19 cellular contexts compared by ENCODE assay signal in genomic region chr9:116900007-116900367, GRCh38.
DNase-seq lines count a peak whose midpoint lies in the region; ATAC-seq and TF ChIP-seq lines count a peak whose summit lies in the region.
"Had no signal": no experiment of that assay in that cellular context is flagged by ENCODE, and none has a peak within 500 bp of the region (broad histone marks: within the 10 kb centered on the region; RNA-seq: fewer than 3 reads in every experiment).

No MANE protein-coding gene starts in this region.

- no peaks in the 10 kb centered on the region for H3F3A ChIP-seq in PC-3 (ENCODE audit: low read length, unreplicated experiment)

- no peak overlapping the region for H3K4me2 ChIP-seq in IMR-90 (ENCODE audit: low read depth, low read length)
- H3K4me2 ChIP-seq in PC-3 (ENCODE audit: low read length), result no peak overlapping the region

- peaks cover 5% of the 10 kb centered on the region for H3K9me3 ChIP-seq in IMR-90 (ENCODE audit: control insufficient read depth, insufficient read depth, low read length)
- peaks cover 16% of the 10 kb centered on the region for H3K9me3 ChIP-seq in SJCRH30 (replicated peaks)
- H3K9me3 ChIP-seq in PC-3 (ENCODE audit: low read length), result no peaks in the 10 kb centered on the region
- H3K9me3 ChIP-seq: BE2C, HAP-1 had no signal

- no peak overlapping the region for H2BK15ac ChIP-seq in IMR-90 (ENCODE audit: low read depth, low read length)

- no peak overlapping the region for H3K23ac ChIP-seq in IMR-90 (ENCODE audit: low read depth, low read length)

- dilution Hi-C loops in IMR-90 (cut with HindIII; ENCODE audit: low sequenced_read_pairs, unreplicated experiment), result no loop called here

- no peaks in the 10 kb centered on the region for H3K9me1 ChIP-seq in IMR-90 (ENCODE audit: insufficient read depth, low read length)

- no peak overlapping the region for H4K5ac ChIP-seq in IMR-90 (ENCODE audit: low read depth, low read length)

- H2AFZ ChIP-seq in IMR-90 (replicated peaks; ENCODE audit: low read length, poor library complexity), result no peak overlapping the region
- H2AFZ ChIP-seq in PC-3 (ENCODE audit: low read length), result no peak overlapping the region

- intact Hi-C loops in IMR-90 (cut with micrococcal nuclease) (no loop called here), PC-3 (cut with micrococcal nuclease) (no loop called here)

- H3K9me3 Mint-ChIP-seq in endothelial cell (ENCODE audit: unreplicated experiment), result no peaks in the 10 kb centered on the region
- H3K9me3 Mint-ChIP-seq in activated T-cell treated with anti-CD3 and anti-CD28 coated beads, Interleukin-2, amount 50 U/mL, for 72 hours, result peaks cover 9 to 12% of the 10 kb centered on the region in 2 donors

- H3K4me1 ChIP-seq in IMR-90 (ENCODE audit: control insufficient read depth, insufficient read depth, low read length) (no peaks in the 10 kb centered on the region), SJCRH30 (peaks cover 30% of the 10 kb centered on the region), PC-3 (ENCODE audit: insufficient read depth, low read length) (peaks cover 5% of the 10 kb centered on the region; the same call in 1 of the 2 replicates)
- H3K4me1 ChIP-seq: BE2C, HAP-1 had no signal

- H3K27ac ChIP-seq in IMR-90 (ENCODE audit: insufficient read depth, low read length) (no peak overlapping the region), SJCRH30 (peak overlapping the region; percentile 17; the same call in 1 of the 2 replicates), PC-3 (ENCODE audit: low read length) (no peak overlapping the region)

- no peaks in the 10 kb centered on the region for H3K79me2 ChIP-seq in PC-3 (ENCODE audit: low read length)

- no peak overlapping the region for H2AK5ac ChIP-seq in IMR-90 (ENCODE audit: low read depth, low read length)

- no peak overlapping the region for H4K8ac ChIP-seq in IMR-90 (ENCODE audit: low read depth in 2 of 2, low read length in 2 of 2)

- H3K14ac ChIP-seq in IMR-90 (replicated peaks; ENCODE audit: low read depth, low read length), result no peak overlapping the region

- H3K4me3 Mint-ChIP-seq in endothelial cell (ENCODE audit: unreplicated experiment), result no peak overlapping the region
- H3K4me3 Mint-ChIP-seq in activated T-cell treated with anti-CD3 and anti-CD28 coated beads, Interleukin-2, amount 50 U/mL, for 72 hours, result no peak overlapping the region
- H3K4me3 Mint-ChIP-seq: CD4-positive, CD25-positive, alpha-beta regulatory T cell; CD8-positive, alpha-beta memory T cell; IgD-negative memory B cell had no signal

- H2BK5ac ChIP-seq in IMR-90 (ENCODE audit: low read depth, low read length, poor library complexity, severe bottlenecking), result peak overlapping the region; percentile 47

- ATAC-seq in IMR-90 (ENCODE audit: low read depth) (no peak), PC-3 (no peak)
- no peak for ATAC-seq in activated T-cell treated with anti-CD3 and anti-CD28 coated beads, Interleukin-2, amount 50 U/mL, for 72 hours (replicated peaks in 1 of 2)

- no peaks in the 10 kb centered on the region for H3K9me2 ChIP-seq in PC-3 (replicated peaks; ENCODE audit: low read length)

- no peak overlapping the region for H2AK9ac ChIP-seq in IMR-90 (replicated peaks; ENCODE audit: low read depth, low read length, poor library complexity)

- in situ Hi-C loops in IMR-90 (cut with MboI; ENCODE audit: low sequenced_read_pairs), result no loop called here

- H3K4me1 Mint-ChIP-seq in endothelial cell (ENCODE audit: unreplicated experiment), result peaks cover 11% of the 10 kb centered on the region
- no peaks in the 10 kb centered on the region for H3K4me1 Mint-ChIP-seq in activated T-cell treated with anti-CD3 and anti-CD28 coated beads, Interleukin-2, amount 50 U/mL, for 72 hours (ENCODE audit: low read depth)
- H3K4me1 Mint-ChIP-seq: CD4-positive, CD25-positive, alpha-beta regulatory T cell; CD8-positive, alpha-beta memory T cell; IgD-negative memory B cell had no signal

- DNase-seq in IMR-90 (no peak), SJCRH30 (no peak), endothelial cell (ENCODE audit: low spot score) (no peak), NCI-H2171 (lab: John Stamatoyannopoulos, UW) (no peak), PC-3 (no peak)
- DNase-seq in activated T-cell treated with anti-CD3 and anti-CD28 coated beads, Interleukin-2, amount 50 U/mL, for 72 hours, result no peak
- no peak for DNase-seq in activated naive CD4-positive, alpha-beta T cell (lab: John Stamatoyannopoulos, UW)
- DNase-seq: BE2C; C1 segment of cervical spinal cord; CD4-positive, CD25-positive, alpha-beta regulatory T cell; CD8-positive, alpha-beta memory T cell; COR-L47; DMS 273 treated with DMSO at 0.1 percent for 48 hours; DMS53; DND-41; GOT3; KBM-7 had no signal

- CTCF ChIA-PET in IMR-90 (lab: Yijun Ruan, JAX), result no interaction called here
- CTCF ChIA-PET in PC-3 (lab: Charles Lee), result no interaction called here

- H4K20me1 ChIP-seq in IMR-90 (ENCODE audit: insufficient read depth, low read length), result no peaks in the 10 kb centered on the region
- no peaks in the 10 kb centered on the region for H4K20me1 ChIP-seq in PC-3 (ENCODE audit: low read length)

- peak overlapping the region; percentile 61 for H3K27ac Mint-ChIP-seq in endothelial cell (ENCODE audit: unreplicated experiment)
- no peak overlapping the region for H3K27ac Mint-ChIP-seq in activated T-cell treated with anti-CD3 and anti-CD28 coated beads, Interleukin-2, amount 50 U/mL, for 72 hours
- H3K27ac Mint-ChIP-seq: CD4-positive, CD25-positive, alpha-beta regulatory T cell; CD8-positive, alpha-beta memory T cell had no signal

- no peak overlapping the region for H2BK20ac ChIP-seq in IMR-90 (ENCODE audit: low read depth, low read length)

- no peak overlapping the region for H3K4me3 ChIP-seq in IMR-90 (ENCODE audit: insufficient read depth, low read depth, low read length)
- no peak overlapping the region for H3K4me3 ChIP-seq in SJCRH30
- no peak overlapping the region for H3K4me3 ChIP-seq in PC-3 (ENCODE audit: low read length)
- H3K4me3 ChIP-seq: HAP-1 had no signal

- no TSS peak for BruUV-seq in IMR-90 (replicated peaks; lab: Mats Ljungman, UMichigan)
- BruUV-seq in PC-3 (replicated peaks; lab: Mats Ljungman, UMichigan), result no TSS peak

- no peak for TF ChIP-seq CTCF in IMR-90 (conservative IDR thresholded peaks at IDR 0.05; ENCODE audit: low read depth, low read length)
- TF ChIP-seq CTCF in endothelial cell (IDR thresholded peaks at IDR 0.05; ENCODE audit: unreplicated experiment), result no peak
- no peak for TF ChIP-seq CTCF in PC-3 (conservative IDR thresholded peaks at IDR 0.05; ENCODE audit: low read depth, low read length)

- H3K56ac ChIP-seq in IMR-90 (ENCODE audit: extremely low read depth, insufficient read depth, low read length), result no peak overlapping the region

- no peak overlapping the region for H3K9ac ChIP-seq in IMR-90 (ENCODE audit: low read depth, low read length)
- no peak overlapping the region for H3K9ac ChIP-seq in PC-3 (ENCODE audit: low read length)

- POLR2A ChIA-PET in IMR-90 (lab: Charles Lee; ENCODE audit: unreplicated experiment), result no interaction called here
- POLR2A ChIA-PET in PC-3 (lab: Charles Lee; ENCODE audit: unreplicated experiment), result no interaction called here

- peak overlapping the region; percentile 11; the same call in 1 of the 2 replicates for H4K91ac ChIP-seq in IMR-90 (ENCODE audit: insufficient read depth, low read depth, low read length)

- H3K18ac ChIP-seq in IMR-90 (ENCODE audit: low read depth, low read length), result peak overlapping the region; percentile 59; the same call in 1 of the 2 replicates

- no peaks in the 10 kb centered on the region; the same call in 1 of the 2 replicates for H3K27me3 ChIP-seq in IMR-90 (ENCODE audit: control insufficient read depth, insufficient read depth, low read length)
- no peaks in the 10 kb centered on the region for H3K27me3 ChIP-seq in SJCRH30
- H3K27me3 ChIP-seq in PC-3 (ENCODE audit: low read length), result no peaks in the 10 kb centered on the region
- H3K27me3 ChIP-seq: BE2C had no signal

- H3K36me3 Mint-ChIP-seq in endothelial cell (ENCODE audit: low read depth, unreplicated experiment), result no peaks in the 10 kb centered on the region
- peaks cover 0 to 5% of the 10 kb centered on the region in 2 donors for H3K36me3 Mint-ChIP-seq in activated T-cell treated with anti-CD3 and anti-CD28 coated beads, Interleukin-2, amount 50 U/mL, for 72 hours (ENCODE audit: insufficient read depth in 2 of 2)
- H3K36me3 Mint-ChIP-seq: CD4-positive, CD25-positive, alpha-beta regulatory T cell; CD8-positive, alpha-beta memory T cell had no signal

- WGBS in IMR-90 (ENCODE audit: extremely low coverage in 2 of 2, insufficient read length in 1 of 2), 2 experiments, result 38% methylated on average over 1 of the region's 1 CpG; no CpG with 5 or more reads in 1 of the 2 experiments

- no peaks in the 10 kb centered on the region for H3K79me1 ChIP-seq in IMR-90 (ENCODE audit: low read depth in 1 of 2, low read length in 2 of 2)

- no peak overlapping the region for H3K4ac ChIP-seq in IMR-90 (ENCODE audit: low read depth, low read length)

- TF ChIP-seq POLR2A in IMR-90 (IDR thresholded peaks at IDR 0.05; ENCODE audit: low read depth, low read length), result no peak

- H2BK120ac ChIP-seq in IMR-90 (ENCODE audit: low read depth, low read length), result peak overlapping the region; percentile 70; the same call in 1 of the 2 replicates

- no peaks in the 10 kb centered on the region for H3K36me3 ChIP-seq in IMR-90 (ENCODE audit: control insufficient read depth, insufficient read depth, low read length)
- H3K36me3 ChIP-seq in SJCRH30, result no peaks in the 10 kb centered on the region
- H3K36me3 ChIP-seq in PC-3 (ENCODE audit: low read depth, low read length), result no peaks in the 10 kb centered on the region
- H3K36me3 ChIP-seq: HAP-1 had no signal

- no peak for TF ChIP-seq RAD21 in IMR-90 (IDR thresholded peaks at IDR 0.05; ENCODE audit: low read length)

- H3K27me3 Mint-ChIP-seq in endothelial cell (ENCODE audit: unreplicated experiment), result no peaks in the 10 kb centered on the region
- H3K27me3 Mint-ChIP-seq in activated T-cell treated with anti-CD3 and anti-CD28 coated beads, Interleukin-2, amount 50 U/mL, for 72 hours (ENCODE audit: low read depth), result no peaks in the 10 kb centered on the region
- H3K27me3 Mint-ChIP-seq: CD4-positive, CD25-positive, alpha-beta regulatory T cell had no signal

TF ChIP-seq in IMR-90, 13 proteins besides CTCF, POLR2A, EP300 and RAD21 (continues in another document):
- TF ChIP-seq RFX5 (IDR thresholded peaks at IDR 0.05; ENCODE audit: low read depth, low read length), result no peak
- no peak for TF ChIP-seq MAFK (IDR thresholded peaks at IDR 0.05; ENCODE audit: low read depth, low read length)
- TF ChIP-seq MAZ (IDR thresholded peaks at IDR 0.05; ENCODE audit: borderline replicate concordance, low read depth, low read length), result no peak
- TF ChIP-seq FOS (IDR thresholded peaks at IDR 0.05; ENCODE audit: low read depth, low read length), result no peak
- TF ChIP-seq SMC3 (IDR thresholded peaks at IDR 0.05; ENCODE audit: low read depth, low read length), result no peak
- no peak for TF ChIP-seq NFE2L2 (IDR thresholded peaks at IDR 0.05; ENCODE audit: low read depth, low read length)
- TF ChIP-seq CEBPB (IDR thresholded peaks at IDR 0.05; ENCODE audit: low read depth, low read length), result no peak
- TF ChIP-seq RCOR1 (IDR thresholded peaks at IDR 0.05; ENCODE audit: insufficient replicate concordance, low read length), result no peak
- TF ChIP-seq MXI1 (IDR thresholded peaks at IDR 0.05; ENCODE audit: borderline replicate concordance, low read depth, low read length), result no peak
- no peak for TF ChIP-seq CHD1 (IDR thresholded peaks at IDR 0.05; ENCODE audit: low read depth, low read length)
